Comparison of ENCODE assay signal across 20 cellular contexts in genomic region chr14:53128303-53128702, GRCh38. TPM values are rescaled to one million over a fixed set of nuclear protein-coding genes. Genes with fewer than 3 reads are reported as not detected.
DNase-seq lines count a peak whose midpoint lies in the region; ATAC-seq lines count a peak whose summit lies in the region.
"Had no signal": no experiment of that assay in that cellular context is flagged by ENCODE, and none has a peak within 500 bp of the region (broad histone marks: within the 10 kb centered on the region; RNA-seq: fewer than 3 reads in every experiment).

No MANE protein-coding gene starts in this region.

- H3K9me3 Mint-ChIP-seq in IgD-negative memory B cell, result no peaks in the 10 kb centered on the region
- H3K9me3 Mint-ChIP-seq in activated T-helper 17 cell treated with anti-CD3 and anti-CD28 coated beads, Interleukin-2, amount 50 U/mL, for 72 hours, result no peaks in the 10 kb centered on the region
- H3K9me3 Mint-ChIP-seq in naive thymus-derived CD8-positive, alpha-beta T cell, result no peaks in the 10 kb centered on the region

- H3K27ac Mint-ChIP-seq in IgD-negative memory B cell, result peak overlapping the region; percentile 72 to 89 (median 78)
- H3K27ac Mint-ChIP-seq in activated T-helper 17 cell treated with anti-CD3 and anti-CD28 coated beads, Interleukin-2, amount 50 U/mL, for 72 hours, result peak overlapping the region; percentile 67
- H3K27ac Mint-ChIP-seq in naive thymus-derived CD8-positive, alpha-beta T cell, result peak overlapping the region in 3 of 10 donors; percentile 38 to 75 (median 68)

- H3K27me3 Mint-ChIP-seq in IgD-negative memory B cell, result no peaks in the 10 kb centered on the region
- H3K27me3 Mint-ChIP-seq in activated T-helper 17 cell treated with anti-CD3 and anti-CD28 coated beads, Interleukin-2, amount 50 U/mL, for 72 hours, result no peaks in the 10 kb centered on the region
- H3K27me3 Mint-ChIP-seq in naive thymus-derived CD8-positive, alpha-beta T cell, result no peaks in the 10 kb centered on the region

- H3K4me1 Mint-ChIP-seq in IgD-negative memory B cell, result peaks cover 27 to 30% (median 28%) of the 10 kb centered on the region in 3 donors
- H3K4me1 Mint-ChIP-seq in activated T-helper 17 cell treated with anti-CD3 and anti-CD28 coated beads, Interleukin-2, amount 50 U/mL, for 72 hours, result peaks cover 21% of the 10 kb centered on the region
- H3K4me1 Mint-ChIP-seq in naive thymus-derived CD8-positive, alpha-beta T cell, result peaks cover 8 to 25% (median 15%) of the 10 kb centered on the region in 4 donors

- H3K4me3 Mint-ChIP-seq in IgD-negative memory B cell, result peak overlapping the region in 2 of 4 donors; percentile 70 to 74
- H3K4me3 Mint-ChIP-seq in activated T-helper 17 cell treated with anti-CD3 and anti-CD28 coated beads, Interleukin-2, amount 50 U/mL, for 72 hours, result no peak overlapping the region
- H3K4me3 Mint-ChIP-seq in naive thymus-derived CD8-positive, alpha-beta T cell, result peak overlapping the region in 6 of 10 donors; percentile 48 to 81 (median 63)

- peak; percentile 12 for ATAC-seq in activated T-helper 17 cell treated with anti-CD3 and anti-CD28 coated beads, Interleukin-2, amount 50 U/mL, for 72 hours (replicated peaks)
- ATAC-seq in naive thymus-derived CD8-positive, alpha-beta T cell, result no peak
- ATAC-seq in GM18868 (IDR thresholded peaks at IDR 0.05; ENCODE audit: unreplicated experiment), result no peak
- ATAC-seq: heart right ventricle, left ventricle myocardium superior, PC-3 had no signal

- peak; percentile 5 for DNase-seq in NOMO-1 treated with DMSO at 0.1 percent for 48 hours (lab: John Stamatoyannopoulos, UW; ENCODE audit: unreplicated experiment)
- DNase-seq in NOMO-1 (lab: John Stamatoyannopoulos, UW; ENCODE audit: unreplicated experiment in 2 of 2), result no peak
- no peak for DNase-seq in naive thymus-derived CD8-positive, alpha-beta T cell
- DNase-seq in activated gamma-delta T cell treated with Interleukin-2 at 50 U/mL for 16 hours, result no peak
- DNase-seq in NCI-H226, result no peak
- DNase-seq: activated CD4-positive, CD25-positive, alpha-beta regulatory T cell; activated effector memory CD4-positive, alpha-beta T cell treated with anti-CD3 and anti-CD28 coated beads, Interleukin-2, amount 50 U/mL, for 16 hours; BE2C; Calu3; heart right ventricle; left ventricle myocardium superior; MM.1S; NCI-H1694 treated with DMSO at 0.1 percent for 48 hours; nucleus accumbens; PC-3; SIG-M5; stimulated activated CD4-positive, alpha-beta T cell treated with anti-CD3 and anti-CD28 coated beads, Interleukin-4, amount 100 ng/mL, for 1 hour had no signal

- no peaks in the 10 kb centered on the region for H3K36me3 Mint-ChIP-seq in IgD-negative memory B cell
- H3K36me3 Mint-ChIP-seq in activated T-helper 17 cell treated with anti-CD3 and anti-CD28 coated beads, Interleukin-2, amount 50 U/mL, for 72 hours (ENCODE audit: low read depth), result peaks cover 4% of the 10 kb centered on the region
- no peaks in the 10 kb centered on the region for H3K36me3 Mint-ChIP-seq in naive thymus-derived CD8-positive, alpha-beta T cell

- POLR2A ChIA-PET in naive thymus-derived CD8-positive, alpha-beta T cell (lab: Charles Lee), result no interaction called here

RNA-seq across cellular contexts. Expression of gene DDHD1, which starts 24.8 kb away (rescaled TPM):
- 9.4 TPM for polyA plus RNA-seq in IgD-negative memory B cell
- 100 to 1,000 TPM in 1 of 2 donors, 10 to 100 TPM in 1; 46.7 to 146 TPM for total RNA-seq in activated T-helper 17 cell treated with anti-CD3 and anti-CD28 coated beads, Interleukin-2, amount 50 U/mL, for 72 hours
- total RNA-seq in naive thymus-derived CD8-positive, alpha-beta T cell, result 10 to 100 TPM; 50.9 to 53.1 TPM
- 1 to 10 TPM; 4.3 to 6.4 (median 5.7) TPM for polyA plus RNA-seq in naive thymus-derived CD8-positive, alpha-beta T cell
